Comparison of ENCODE assay signal across 39 cellular contexts in genomic region chr14:88199882-88200281, GRCh38.
"Had no signal": no experiment of that assay in that cellular context is flagged by ENCODE, and none has a peak within 500 bp of the region (broad histone marks: within the 10 kb centered on the region; RNA-seq: fewer than 3 reads in every experiment).

No MANE protein-coding gene starts in this region.

- ATAC-seq: activated naive CD4-positive, alpha-beta T cell treated with anti-CD3 and anti-CD28 coated beads, Interleukin-2, amount 50 U/mL, for 72 hours; activated naive CD8-positive, alpha-beta T cell treated with anti-CD3 and anti-CD28 coated beads, Interleukin-2, amount 50 U/mL, for 24 hours; activated T-cell treated with anti-CD3 and anti-CD28 coated beads, Interleukin-2, amount 50 U/mL, for 72 hours; activated T-helper 17 cell treated with anti-CD3 and anti-CD28 coated beads, Interleukin-2, amount 50 U/mL, for 72 hours; body of pancreas had no signal

- DNase-seq: activated effector memory CD4-positive, alpha-beta T cell treated with anti-CD3 and anti-CD28 coated beads, Interleukin-2, amount 50 U/mL, for 16 hours; activated effector memory CD4-positive, alpha-beta T cell treated with Interleukin-2 at 50 U/mL for 16 hours; activated gamma-delta T cell; activated gamma-delta T cell treated with Interleukin-2 at 50 U/mL for 16 hours; activated naive CD4-positive, alpha-beta T cell; activated naive CD4-positive, alpha-beta T cell treated with anti-CD3 and anti-CD28 coated beads for 36 hours; activated naive CD4-positive, alpha-beta T cell treated with anti-CD3 and anti-CD28 coated beads, Interleukin-2, amount 10 ng/mL, durations not matched to agents 7 days and 5 days; activated naive CD4-positive, alpha-beta T cell treated with anti-CD3 and anti-CD28 coated beads, Interleukin-2, amount 50 U/mL, for 16 hours; activated naive CD4-positive, alpha-beta T cell treated with Interleukin-2 at 50 U/mL for 16 hours; activated naive CD8-positive, alpha-beta T cell treated with anti-CD3 and anti-CD28 coated beads for 36 hours; activated naive CD8-positive, alpha-beta T cell treated with anti-CD3 and anti-CD28 coated beads, Interleukin-2, amount 10 ng/mL, durations not matched to agents 7 days and 5 days; activated naive CD8-positive, alpha-beta T cell treated with anti-CD3 and anti-CD28 coated beads, Interleukin-2, amount 50 U/mL, for 24 hours; activated T-cell treated with anti-CD3 and anti-CD28 coated beads, Interleukin-2, amount 50 U/mL, for 4 hours; activated T-cell treated with anti-CD3 and anti-CD28 coated beads, Interleukin-2, amount 50 U/mL, for 48 hours; activated T-cell treated with anti-CD3 and anti-CD28 coated beads, Interleukin-2, amount 50 U/mL, for 72 hours; adrenal gland; amniotic stem cell; amygdala; anterior cingulate cortex; aorta; body of pancreas; brain microvascular endothelial cell; caudate nucleus; central memory CD4-positive, alpha-beta T cell; cerebellar nuclear complex had no signal

- H3K9me3 Mint-ChIP-seq: activated naive CD4-positive, alpha-beta T cell treated with anti-CD3 and anti-CD28 coated beads for 36 hours; activated naive CD4-positive, alpha-beta T cell treated with anti-CD3 and anti-CD28 coated beads, Interleukin-2, amount 10 ng/mL, durations not matched to agents 7 days and 5 days; activated naive CD4-positive, alpha-beta T cell treated with anti-CD3 and anti-CD28 coated beads, Interleukin-2, amount 50 U/mL, for 24 hours; activated naive CD4-positive, alpha-beta T cell treated with anti-CD3 and anti-CD28 coated beads, Interleukin-2, amount 50 U/mL, for 72 hours; activated naive CD8-positive, alpha-beta T cell treated with anti-CD3 and anti-CD28 coated beads for 36 hours; activated naive CD8-positive, alpha-beta T cell treated with anti-CD3 and anti-CD28 coated beads, Interleukin-2, amount 10 ng/mL, durations not matched to agents 7 days and 5 days; activated naive CD8-positive, alpha-beta T cell treated with anti-CD3 and anti-CD28 coated beads, Interleukin-2, amount 50 U/mL, for 24 hours; activated T-cell treated with anti-CD3 and anti-CD28 coated beads, Interleukin-2, amount 50 U/mL, for 4 hours; activated T-cell treated with anti-CD3 and anti-CD28 coated beads, Interleukin-2, amount 50 U/mL, for 72 hours; activated T-helper 1 cell treated with anti-CD3 and anti-CD28 coated beads, Interleukin-12 subunit alpha, Interleukin-12 subunit beta, Interleukin-2, Interleukin-4 antibody, amounts not matched to agents 30 ng/mL and 10 ng/mL and 1 ng/mL, durations not matched to agents 14 hours and 24 hours and 36 hours; activated T-helper 17 cell treated with anti-CD3 and anti-CD28 coated beads, Interleukin-2, amount 50 U/mL, for 72 hours; activated T-helper 2 cell treated with anti-CD3 and anti-CD28 coated beads, Interferon-gamma antibody, Interleukin-2, Interleukin-4, amounts not matched to agents 10 μg/mL and 5 μg/mL and 100 μg/mL, durations not matched to agents 14 hours and 24 hours and 36 hours; brain; central memory CD8-positive, alpha-beta T cell had no signal

- H3K4me1 Mint-ChIP-seq: activated naive CD4-positive, alpha-beta T cell treated with anti-CD3 and anti-CD28 coated beads, Interleukin-2, amount 10 ng/mL, durations not matched to agents 7 days and 5 days; activated naive CD4-positive, alpha-beta T cell treated with anti-CD3 and anti-CD28 coated beads, Interleukin-2, amount 50 U/mL, for 24 hours; activated naive CD8-positive, alpha-beta T cell treated with anti-CD3 and anti-CD28 coated beads for 36 hours; activated naive CD8-positive, alpha-beta T cell treated with anti-CD3 and anti-CD28 coated beads, Interleukin-2, amount 10 ng/mL, durations not matched to agents 7 days and 5 days; activated naive CD8-positive, alpha-beta T cell treated with anti-CD3 and anti-CD28 coated beads, Interleukin-2, amount 50 U/mL, for 24 hours; activated T-helper 17 cell treated with anti-CD3 and anti-CD28 coated beads, Interleukin-2, amount 50 U/mL, for 72 hours; central memory CD8-positive, alpha-beta T cell had no signal

- FAIRE-seq: astrocyte, bronchial epithelial cell, colon had no signal

- H3K4me3 Mint-ChIP-seq: activated naive CD4-positive, alpha-beta T cell treated with anti-CD3 and anti-CD28 coated beads for 36 hours; activated naive CD4-positive, alpha-beta T cell treated with anti-CD3 and anti-CD28 coated beads, Interleukin-2, amount 10 ng/mL, durations not matched to agents 7 days and 5 days; activated naive CD4-positive, alpha-beta T cell treated with anti-CD3 and anti-CD28 coated beads, Interleukin-2, amount 50 U/mL, for 24 hours; activated naive CD8-positive, alpha-beta T cell; activated naive CD8-positive, alpha-beta T cell treated with anti-CD3 and anti-CD28 coated beads for 36 hours; activated naive CD8-positive, alpha-beta T cell treated with anti-CD3 and anti-CD28 coated beads, Interleukin-2, amount 10 ng/mL, durations not matched to agents 7 days and 5 days; activated naive CD8-positive, alpha-beta T cell treated with anti-CD3 and anti-CD28 coated beads, Interleukin-2, amount 50 U/mL, for 24 hours; activated T-cell treated with anti-CD3 and anti-CD28 coated beads, Interleukin-2, amount 50 U/mL, for 4 hours; activated T-cell treated with anti-CD3 and anti-CD28 coated beads, Interleukin-2, amount 50 U/mL, for 72 hours; activated T-helper 1 cell treated with anti-CD3 and anti-CD28 coated beads, Interleukin-12 subunit alpha, Interleukin-12 subunit beta, Interleukin-2, Interleukin-4 antibody, amounts not matched to agents 30 ng/mL and 10 ng/mL and 1 ng/mL, durations not matched to agents 14 hours and 24 hours and 36 hours; activated T-helper 17 cell treated with anti-CD3 and anti-CD28 coated beads, Interleukin-2, amount 50 U/mL, for 72 hours; brain; central memory CD8-positive, alpha-beta T cell had no signal

- H3K36me3 ChIP-seq: adrenal gland, ascending aorta, brain microvascular endothelial cell, breast epithelium, cardiac muscle cell had no signal

- H3K27ac ChIP-seq: adrenal gland, ascending aorta, body of pancreas, brain microvascular endothelial cell, breast epithelium, cardiac muscle cell had no signal

- H3K27me3 Mint-ChIP-seq: brain had no signal

- H3K27ac Mint-ChIP-seq: activated naive CD4-positive, alpha-beta T cell treated with anti-CD3 and anti-CD28 coated beads for 36 hours; activated naive CD4-positive, alpha-beta T cell treated with anti-CD3 and anti-CD28 coated beads, Interleukin-2, amount 10 ng/mL, durations not matched to agents 7 days and 5 days; activated naive CD4-positive, alpha-beta T cell treated with anti-CD3 and anti-CD28 coated beads, Interleukin-2, amount 50 U/mL, for 72 hours; activated naive CD8-positive, alpha-beta T cell; activated naive CD8-positive, alpha-beta T cell treated with anti-CD3 and anti-CD28 coated beads for 36 hours; activated naive CD8-positive, alpha-beta T cell treated with anti-CD3 and anti-CD28 coated beads, Interleukin-2, amount 10 ng/mL, durations not matched to agents 7 days and 5 days; activated naive CD8-positive, alpha-beta T cell treated with anti-CD3 and anti-CD28 coated beads, Interleukin-2, amount 50 U/mL, for 24 hours; activated T-cell treated with anti-CD3 and anti-CD28 coated beads, Interleukin-2, amount 50 U/mL, for 72 hours; activated T-helper 1 cell treated with anti-CD3 and anti-CD28 coated beads, Interleukin-12 subunit alpha, Interleukin-12 subunit beta, Interleukin-2, Interleukin-4 antibody, amounts not matched to agents 30 ng/mL and 10 ng/mL and 1 ng/mL, durations not matched to agents 14 hours and 24 hours and 36 hours; activated T-helper 17 cell treated with anti-CD3 and anti-CD28 coated beads, Interleukin-2, amount 50 U/mL, for 72 hours; activated T-helper 2 cell treated with anti-CD3 and anti-CD28 coated beads, Interferon-gamma antibody, Interleukin-2, Interleukin-4, amounts not matched to agents 10 μg/mL and 5 μg/mL and 100 μg/mL, durations not matched to agents 14 hours and 24 hours and 36 hours; brain had no signal

- H3K9me3 ChIP-seq: adrenal gland, ascending aorta, body of pancreas, breast epithelium had no signal

- H3K27me3 ChIP-seq: ascending aorta, body of pancreas, brain microvascular endothelial cell, cardiac muscle cell had no signal

- H3K4me3 ChIP-seq: adrenal gland, ascending aorta, body of pancreas, breast epithelium, cardiac muscle cell had no signal

- H3K4me1 ChIP-seq: adrenal gland, ascending aorta, body of pancreas, breast epithelium had no signal
